In genomic region chr7:16753102-16753931, GRCh38 we compare ENCODE assay signal across 8 cellular contexts. TPM values are rescaled to one million over a fixed set of nuclear protein-coding genes. Genes with fewer than 3 reads are reported as not detected.
A peak's percentile ranks its signal among the peaks of the same experiment; 100 is the strongest.
DNase-seq lines count a peak whose midpoint lies in the region; ATAC-seq, FAIRE-seq and TF ChIP-seq lines count a peak whose summit lies in the region.

Gene TSPAN13 (plus strand): TSS chr7:16753755. CDS start chr7:16753968, 213 bp downstream.

- intact Hi-C loops in activated naive CD4-positive, alpha-beta T cell treated with anti-CD3 and anti-CD28 coated beads for 36 hours (cut with micrococcal nuclease), result loop anchor here (1.0 to 2.0 kb wide), 2 partner anchors 107 to 333 kb away; partner anchors contain the start of genes BZW2 and CRPPA

- peaks cover 0 to 1% (median 0%) of the 10 kb centered on the region in 7 donors for H3K9me3 Mint-ChIP-seq in CD4-positive, CD25-positive, alpha-beta regulatory T cell
- no peaks in the 10 kb centered on the region for H3K9me3 Mint-ChIP-seq in activated naive CD4-positive, alpha-beta T cell treated with anti-CD3 and anti-CD28 coated beads for 36 hours
- no peaks in the 10 kb centered on the region for H3K9me3 Mint-ChIP-seq in nephron progenitor cell

- peaks cover 22% of the 10 kb centered on the region for H3K27me3 ChIP-seq in CD4-positive, CD25-positive, alpha-beta regulatory T cell (ENCODE audit: control insufficient read depth, insufficient read depth, low read length)
- H3K27me3 ChIP-seq in Loucy (ENCODE audit: insufficient read depth, low read length, poor library complexity, severe bottlenecking) (no peaks in the 10 kb centered on the region), stomach smooth muscle (ENCODE audit: control insufficient read depth in 1 of 2, insufficient read depth in 2 of 2, low read length in 2 of 2) (peaks cover 2 to 13% of the 10 kb centered on the region in 2 donors)

- no peak for TF ChIP-seq CTCF in Loucy (conservative IDR thresholded peaks at IDR 0.05; ENCODE audit: low read length)
- TF ChIP-seq CTCF in nephron progenitor cell (IDR thresholded peaks at IDR 0.05), result no peak

- peaks cover 58% of the 10 kb centered on the region for H3K27me3 Mint-ChIP-seq in CD4-positive, CD25-positive, alpha-beta regulatory T cell
- H3K27me3 Mint-ChIP-seq in activated naive CD4-positive, alpha-beta T cell treated with anti-CD3 and anti-CD28 coated beads for 36 hours (ENCODE audit: low read depth), result peaks cover 31% of the 10 kb centered on the region
- peaks cover 21% of the 10 kb centered on the region for H3K27me3 Mint-ChIP-seq in nephron progenitor cell (ENCODE audit: low read depth, poor library complexity)

- H3K4me1 ChIP-seq in CD4-positive, CD25-positive, alpha-beta regulatory T cell (ENCODE audit: control insufficient read depth, insufficient read depth, low read length, poor library complexity, severe bottlenecking), result peaks cover 8% of the 10 kb centered on the region
- H3K4me1 ChIP-seq in Loucy (ENCODE audit: insufficient read depth, low read length, poor library complexity, severe bottlenecking) (peaks cover 41% of the 10 kb centered on the region), stomach smooth muscle (ENCODE audit: control insufficient read depth, insufficient read depth, low read length) (no peaks in the 10 kb centered on the region)

- DNase-seq in CD4-positive, CD25-positive, alpha-beta regulatory T cell, result peak; percentile 12 to 73 (median 30)
- DNase-seq in RKO (ENCODE audit: low spot score), result peak; percentile 31
- DNase-seq in activated naive CD4-positive, alpha-beta T cell treated with anti-CD3 and anti-CD28 coated beads for 36 hours, result peak; percentile 71
- DNase-seq in frontal cortex (ENCODE audit: low spot score in 2 of 2), result peak; percentile 43 to 64
- peak; percentile 95 for DNase-seq in nephron progenitor cell

- no peaks in the 10 kb centered on the region for H3K36me3 Mint-ChIP-seq in CD4-positive, CD25-positive, alpha-beta regulatory T cell
- no peaks in the 10 kb centered on the region for H3K36me3 Mint-ChIP-seq in activated naive CD4-positive, alpha-beta T cell treated with anti-CD3 and anti-CD28 coated beads for 36 hours (ENCODE audit: low read depth)
- no peaks in the 10 kb centered on the region for H3K36me3 Mint-ChIP-seq in nephron progenitor cell (ENCODE audit: low read depth)

- ATAC-seq in CD4-positive, CD25-positive, alpha-beta regulatory T cell (ENCODE audit: low read depth in 2 of 2), result peak; percentile 59 to 62
- ATAC-seq in GM21528 (IDR thresholded peaks at IDR 0.05; ENCODE audit: low FRiP score, unreplicated experiment), result peak; percentile 87

- peaks cover 4% of the 10 kb centered on the region for H4K20me1 ChIP-seq in Loucy (ENCODE audit: insufficient read depth, low read length, poor library complexity, severe bottlenecking)

- peaks cover 44% of the 10 kb centered on the region for H3K79me2 ChIP-seq in Loucy (ENCODE audit: insufficient read depth, low read length)

- no peaks in the 10 kb centered on the region for H3K9me2 ChIP-seq in Loucy (replicated peaks; ENCODE audit: low read depth, low read length)

- no peaks in the 10 kb centered on the region for H3K36me3 ChIP-seq in CD4-positive, CD25-positive, alpha-beta regulatory T cell (ENCODE audit: control insufficient read depth, insufficient read depth, low read length)
- H3K36me3 ChIP-seq in Loucy (ENCODE audit: insufficient read depth, low read length) (no peaks in the 10 kb centered on the region), stomach smooth muscle (ENCODE audit: control insufficient read depth in 2 of 2, insufficient read depth in 2 of 2, low read length in 2 of 2) (no peaks in the 10 kb centered on the region)

- peak within 1 kb of the TSS; percentile 73 to 88 (median 81) for H3K4me3 Mint-ChIP-seq in CD4-positive, CD25-positive, alpha-beta regulatory T cell
- H3K4me3 Mint-ChIP-seq in activated naive CD4-positive, alpha-beta T cell treated with anti-CD3 and anti-CD28 coated beads for 36 hours, result peak within 1 kb of the TSS; percentile 76
- peak within 1 kb of the TSS; percentile 91 for H3K4me3 Mint-ChIP-seq in nephron progenitor cell

- peak within 1 kb of the TSS; percentile 87 for H3K4me2 ChIP-seq in Loucy (ENCODE audit: low read depth, low read length, poor library complexity, severe bottlenecking)

- H3K27ac Mint-ChIP-seq in CD4-positive, CD25-positive, alpha-beta regulatory T cell, result no peak within 1 kb of the TSS
- no peak within 1 kb of the TSS for H3K27ac Mint-ChIP-seq in activated naive CD4-positive, alpha-beta T cell treated with anti-CD3 and anti-CD28 coated beads for 36 hours
- peak within 1 kb of the TSS; percentile 57 for H3K27ac Mint-ChIP-seq in nephron progenitor cell

- H2AFZ ChIP-seq in Loucy (ENCODE audit: low read length), result peak within 1 kb of the TSS; percentile 88

- CTCF ChIA-PET in activated naive CD4-positive, alpha-beta T cell treated with anti-CD3 and anti-CD28 coated beads for 36 hours (lab: Charles Lee), result no interaction called here

- H3K9ac ChIP-seq in Loucy (ENCODE audit: low read depth, low read length, poor library complexity, severe bottlenecking) (peak within 1 kb of the TSS; percentile 80), stomach smooth muscle (ENCODE audit: low read length in 2 of 2) (peak within 1 kb of the TSS in 1 of 2 donors; percentile 48)

- no peaks in the 10 kb centered on the region for H3K9me3 ChIP-seq in CD4-positive, CD25-positive, alpha-beta regulatory T cell (ENCODE audit: control insufficient read depth in 2 of 2, low read length in 2 of 2)
- H3K9me3 ChIP-seq in Loucy (ENCODE audit: insufficient read depth, low read depth, low read length) (no peaks in the 10 kb centered on the region), stomach smooth muscle (ENCODE audit: control insufficient read depth in 2 of 2, low read length in 2 of 2) (no peaks in the 10 kb centered on the region)

- H3K27ac ChIP-seq in CD4-positive, CD25-positive, alpha-beta regulatory T cell (ENCODE audit: insufficient read depth, low read length, poor library complexity, severe bottlenecking), result no peak within 1 kb of the TSS
- H3K27ac ChIP-seq in stomach smooth muscle (ENCODE audit: low read length), result no peak within 1 kb of the TSS

- H3K4me1 Mint-ChIP-seq in CD4-positive, CD25-positive, alpha-beta regulatory T cell, result peaks cover 4 to 17% (median 11%) of the 10 kb centered on the region in 4 donors
- peaks cover 10% of the 10 kb centered on the region for H3K4me1 Mint-ChIP-seq in activated naive CD4-positive, alpha-beta T cell treated with anti-CD3 and anti-CD28 coated beads for 36 hours (ENCODE audit: low read depth)
- peaks cover 26% of the 10 kb centered on the region for H3K4me1 Mint-ChIP-seq in nephron progenitor cell

- H3K4me3 ChIP-seq in CD4-positive, CD25-positive, alpha-beta regulatory T cell (ENCODE audit: low read depth, low read length), result peak within 1 kb of the TSS; percentile 43
- H3K4me3 ChIP-seq in Loucy (ENCODE audit: low read length, poor library complexity, severe bottlenecking) (peak within 1 kb of the TSS; percentile 85), stomach smooth muscle (ENCODE audit: low read length in 2 of 2) (peak within 1 kb of the TSS; percentile 76 to 81)

- no peaks in the 10 kb centered on the region for H3F3A ChIP-seq in Loucy (ENCODE audit: low read depth)

- FAIRE-seq in frontal cortex (lab: Jason Lieb, UNC), result no peak

RNA-seq across cellular contexts. Expression of gene TSPAN13, which starts in this region (rescaled TPM):
- 1.0 TPM for total RNA-seq in CD4-positive, CD25-positive, alpha-beta regulatory T cell
- polyA plus RNA-seq in CD4-positive, CD25-positive, alpha-beta regulatory T cell, result under 1 TPM; 0.10 to 0.41 (median 0.22) TPM
- total RNA-seq in activated naive CD4-positive, alpha-beta T cell treated with anti-CD3 and anti-CD28 coated beads for 36 hours, result under 1 TPM; 0.35 to 0.52 TPM
- total RNA-seq in frontal cortex, result 148 TPM

Comparison
In these comparisons a context has a peak if more than half of its experiments do, and no peak if none do; other contexts are left out.
1. RNA of gene TSPAN13 (total RNA-seq): 148 TPM in frontal cortex (single experiment); 1.0 TPM in CD4-positive, CD25-positive, alpha-beta regulatory T cell (single experiment) and 0.35 to 0.52 TPM in activated naive CD4-positive, alpha-beta T cell treated with anti-CD3 and anti-CD28 coated beads for 36 hours; every median in the first group is over 10 times any median in the second.
2. Peak in DNase-seq in activated naive CD4-positive, alpha-beta T cell treated with anti-CD3 and anti-CD28 coated beads for 36 hours; RNA of the gene not detected or under 1 TPM.
3. DNase-seq: peak in every context shown above with its lines; median percentile 95 in nephron progenitor cell; 71 in activated naive CD4-positive, alpha-beta T cell treated with anti-CD3 and anti-CD28 coated beads for 36 hours; 54 in frontal cortex; 31 in RKO; 30 in CD4-positive, CD25-positive, alpha-beta regulatory T cell.
4. Peak in every context shown above with its lines, with median percentiles within 50 percentile points of each other: H3K4me3 ChIP-seq and H3K4me3 Mint-ChIP-seq.